ENCODE assay signal across 15 cellular contexts in genomic region chr11:133948711-133949110, GRCh38. TPM values are rescaled to one million over a fixed set of nuclear protein-coding genes. Genes with fewer than 3 reads are reported as not detected.
A peak's percentile ranks its signal among the peaks of the same experiment; 100 is the strongest.
DNase-seq lines count a peak whose midpoint lies in the region; ATAC-seq and TF ChIP-seq lines count a peak whose summit lies in the region.
"Had no signal": no experiment of that assay in that cellular context is flagged by ENCODE, and none has a peak within 500 bp of the region (broad histone marks: within the 10 kb centered on the region; RNA-seq: fewer than 3 reads in every experiment).

No MANE protein-coding gene starts in this region.

- no peaks in the 10 kb centered on the region for H3K9me3 ChIP-seq in neural cell (ENCODE audit: low read length)
- H3K9me3 ChIP-seq: vagina had no signal

- no peak overlapping the region for H3K27ac Mint-ChIP-seq in activated CD8-positive, alpha-beta memory T cell treated with anti-CD3 and anti-CD28 coated beads, Interleukin-2, amount 10 ng/mL, durations not matched to agents 7 days and 5 days
- H3K27ac Mint-ChIP-seq in activated naive CD8-positive, alpha-beta T cell treated with anti-CD3 and anti-CD28 coated beads, Interleukin-2, amount 10 ng/mL, durations not matched to agents 7 days and 5 days = peak overlapping the region; percentile 93
- H3K27ac Mint-ChIP-seq in stimulated activated memory B cell treated with anti-CD40 and anti-IgM and Interleukin-4, amounts not matched to agents 10 μg/mL and 1 μg/mL and 100 μg/mL, for 72 hours = no peak overlapping the region
- H3K27ac Mint-ChIP-seq: naive B cell had no signal

- ATAC-seq in activated CD8-positive, alpha-beta memory T cell treated with anti-CD3 and anti-CD28 coated beads, Interleukin-2, amount 10 ng/mL, durations not matched to agents 7 days and 5 days = no peak
- ATAC-seq in activated naive CD8-positive, alpha-beta T cell treated with anti-CD3 and anti-CD28 coated beads, Interleukin-2, amount 10 ng/mL, durations not matched to agents 7 days and 5 days (ENCODE audit: low read depth) = no peak
- no peak for ATAC-seq in stimulated activated memory B cell treated with anti-CD40 and anti-IgM and Interleukin-4, amounts not matched to agents 10 μg/mL and 1 μg/mL and 100 μg/mL, for 72 hours
- ATAC-seq in GM21529 (IDR thresholded peaks at IDR 0.05; ENCODE audit: unreplicated experiment) = no peak
- ATAC-seq: left lobe of liver, sciatic nerve had no signal

- peak overlapping the region; percentile 92 for H3K9ac ChIP-seq in neural cell (ENCODE audit: low read length)

- no peaks in the 10 kb centered on the region for H4K20me1 ChIP-seq in neural cell (ENCODE audit: insufficient read depth)

- peak overlapping the region; percentile 59 for H3K4me3 ChIP-seq in neural cell (ENCODE audit: low read length)
- H3K4me3 ChIP-seq: vagina had no signal

- H2AFZ ChIP-seq in neural cell (ENCODE audit: low read depth, low read length) = no peak overlapping the region

- H3F3A ChIP-seq in neural cell (ENCODE audit: insufficient read depth, low read length, poor library complexity, severe bottlenecking) = peaks cover 5% of the 10 kb centered on the region

- no peak for TF ChIP-seq RAD21 in neural cell (conservative IDR thresholded peaks at IDR 0.05)

- H3K27ac ChIP-seq in neural cell (ENCODE audit: low read length) = peak overlapping the region; percentile 99
- H3K27ac ChIP-seq: epithelial cell of prostate, vagina had no signal

- H3K4me1 Mint-ChIP-seq in activated CD8-positive, alpha-beta memory T cell treated with anti-CD3 and anti-CD28 coated beads, Interleukin-2, amount 10 ng/mL, durations not matched to agents 7 days and 5 days = peaks cover 81% of the 10 kb centered on the region
- peaks cover 73% of the 10 kb centered on the region for H3K4me1 Mint-ChIP-seq in activated naive CD8-positive, alpha-beta T cell treated with anti-CD3 and anti-CD28 coated beads, Interleukin-2, amount 10 ng/mL, durations not matched to agents 7 days and 5 days
- H3K4me1 Mint-ChIP-seq in stimulated activated memory B cell treated with anti-CD40 and anti-IgM and Interleukin-4, amounts not matched to agents 10 μg/mL and 1 μg/mL and 100 μg/mL, for 72 hours = peaks cover 8% of the 10 kb centered on the region

- no peak for TF ChIP-seq EP300 in neural cell (conservative IDR thresholded peaks at IDR 0.05; ENCODE audit: poor library complexity, severe bottlenecking)

- CTCF ChIA-PET in activated CD8-positive, alpha-beta memory T cell treated with anti-CD3 and anti-CD28 coated beads, Interleukin-2, amount 10 ng/mL, durations not matched to agents 7 days and 5 days (lab: Charles Lee) = interaction anchor here (0.7 to 4.6 kb wide), 7 partner anchors 8 to 120 kb away, joined by 3 to 39 read pairs (median 6); partner anchors contain the start of genes IGSF9B and JAM3

- POLR2A ChIA-PET in activated naive CD8-positive, alpha-beta T cell treated with anti-CD3 and anti-CD28 coated beads, Interleukin-2, amount 10 ng/mL, durations not matched to agents 7 days and 5 days (lab: Charles Lee) = interaction anchor here (0.8 to 5.5 kb wide), 8 partner anchors 8 to 306 kb away, joined by 3 to 39 read pairs (median 10); partner anchors contain the start of genes IGSF9B, NCAPD3 and VPS26B

- no peak for TF ChIP-seq CTCF in neural cell (IDR thresholded peaks at IDR 0.05; ENCODE audit: poor library complexity, severe bottlenecking)

- peaks cover 6% of the 10 kb centered on the region for H3K36me3 Mint-ChIP-seq in activated CD8-positive, alpha-beta memory T cell treated with anti-CD3 and anti-CD28 coated beads, Interleukin-2, amount 10 ng/mL, durations not matched to agents 7 days and 5 days
- peaks cover 12% of the 10 kb centered on the region for H3K36me3 Mint-ChIP-seq in activated naive CD8-positive, alpha-beta T cell treated with anti-CD3 and anti-CD28 coated beads, Interleukin-2, amount 10 ng/mL, durations not matched to agents 7 days and 5 days
- H3K36me3 Mint-ChIP-seq in stimulated activated memory B cell treated with anti-CD40 and anti-IgM and Interleukin-4, amounts not matched to agents 10 μg/mL and 1 μg/mL and 100 μg/mL, for 72 hours = no peaks in the 10 kb centered on the region
- H3K36me3 Mint-ChIP-seq: naive B cell had no signal

- H3K4me2 ChIP-seq in neural cell (ENCODE audit: low read length) = peak overlapping the region; percentile 69

- no peaks in the 10 kb centered on the region for H3K9me3 Mint-ChIP-seq in activated CD8-positive, alpha-beta memory T cell treated with anti-CD3 and anti-CD28 coated beads, Interleukin-2, amount 10 ng/mL, durations not matched to agents 7 days and 5 days (ENCODE audit: low read depth)
- no peaks in the 10 kb centered on the region for H3K9me3 Mint-ChIP-seq in activated naive CD8-positive, alpha-beta T cell treated with anti-CD3 and anti-CD28 coated beads, Interleukin-2, amount 10 ng/mL, durations not matched to agents 7 days and 5 days
- no peaks in the 10 kb centered on the region for H3K9me3 Mint-ChIP-seq in stimulated activated memory B cell treated with anti-CD40 and anti-IgM and Interleukin-4, amounts not matched to agents 10 μg/mL and 1 μg/mL and 100 μg/mL, for 72 hours
- H3K9me3 Mint-ChIP-seq: central memory CD8-positive, alpha-beta T cell had no signal

- peak overlapping the region; percentile 56 for H3K4me3 Mint-ChIP-seq in activated CD8-positive, alpha-beta memory T cell treated with anti-CD3 and anti-CD28 coated beads, Interleukin-2, amount 10 ng/mL, durations not matched to agents 7 days and 5 days
- peak overlapping the region; percentile 92 for H3K4me3 Mint-ChIP-seq in activated naive CD8-positive, alpha-beta T cell treated with anti-CD3 and anti-CD28 coated beads, Interleukin-2, amount 10 ng/mL, durations not matched to agents 7 days and 5 days
- H3K4me3 Mint-ChIP-seq in stimulated activated memory B cell treated with anti-CD40 and anti-IgM and Interleukin-4, amounts not matched to agents 10 μg/mL and 1 μg/mL and 100 μg/mL, for 72 hours = no peak overlapping the region
- H3K4me3 Mint-ChIP-seq: naive B cell had no signal

- H3K27me3 ChIP-seq in neural cell (ENCODE audit: insufficient read depth, low read depth, low read length) = peaks cover 6% of the 10 kb centered on the region
- H3K27me3 ChIP-seq: vagina had no signal

- no peaks in the 10 kb centered on the region for H3K27me3 Mint-ChIP-seq in activated CD8-positive, alpha-beta memory T cell treated with anti-CD3 and anti-CD28 coated beads, Interleukin-2, amount 10 ng/mL, durations not matched to agents 7 days and 5 days
- H3K27me3 Mint-ChIP-seq in activated naive CD8-positive, alpha-beta T cell treated with anti-CD3 and anti-CD28 coated beads, Interleukin-2, amount 10 ng/mL, durations not matched to agents 7 days and 5 days = no peaks in the 10 kb centered on the region
- peaks cover 87% of the 10 kb centered on the region for H3K27me3 Mint-ChIP-seq in stimulated activated memory B cell treated with anti-CD40 and anti-IgM and Interleukin-4, amounts not matched to agents 10 μg/mL and 1 μg/mL and 100 μg/mL, for 72 hours

- H3K9me2 ChIP-seq in neural cell (ENCODE audit: insufficient read depth, low read length) = no peaks in the 10 kb centered on the region

- no peak for DNase-seq in activated CD8-positive, alpha-beta memory T cell treated with anti-CD3 and anti-CD28 coated beads, Interleukin-2, amount 10 ng/mL, durations not matched to agents 7 days and 5 days
- DNase-seq in activated CD8-positive, alpha-beta memory T cell treated with anti-CD3 and anti-CD28 coated beads, Interleukin-2, amount 50 U/mL, for 4 hours = no peak
- peak; percentile 51 for DNase-seq in NCI-H1092 (lab: John Stamatoyannopoulos, UW)
- no peak for DNase-seq in activated naive CD8-positive, alpha-beta T cell treated with anti-CD3 and anti-CD28 coated beads, Interleukin-2, amount 10 ng/mL, durations not matched to agents 7 days and 5 days
- no peak for DNase-seq in C1 segment of cervical spinal cord (lab: John Stamatoyannopoulos, UW)
- DNase-seq: naive B cell; NK-92 treated with Interleukin-12 subunit alpha and Interleukin-12 subunit beta, amount 100 ng/mL, for 24 hours had no signal

- H3K36me3 ChIP-seq in neural cell (ENCODE audit: insufficient read depth, low read length) = no peaks in the 10 kb centered on the region
- H3K36me3 ChIP-seq: vagina had no signal

- H3K79me2 ChIP-seq in neural cell (replicated peaks; ENCODE audit: insufficient read depth, low read length) = peaks cover 28% of the 10 kb centered on the region

TF ChIP-seq in neural cell, 6 proteins besides CTCF, POLR2A, EP300 and RAD21 (continues in another document):
- TF ChIP-seq EZH2 (IDR thresholded peaks at IDR 0.05; ENCODE audit: borderline replicate concordance, insufficient read depth, low read length, poor library complexity, severe bottlenecking) (no peak), REST (IDR thresholded peaks at IDR 0.05; ENCODE audit: borderline replicate concordance) (no peak), TAF1 (IDR thresholded peaks at IDR 0.05; ENCODE audit: low read depth) (peak; percentile 32), SMC3 (conservative IDR thresholded peaks at IDR 0.05; ENCODE audit: poor library complexity) (no peak)

RNA-seq across cellular contexts. Expression of gene IGSF9B, which starts 8.1 kb away (rescaled TPM):
- 10 to 100 TPM; 19.6 to 34.5 TPM for total RNA-seq in activated CD8-positive, alpha-beta memory T cell treated with anti-CD3 and anti-CD28 coated beads, Interleukin-2, amount 10 ng/mL, durations not matched to agents 7 days and 5 days
- 10 to 100 TPM; 91.8 to 99.7 TPM for total RNA-seq in activated naive CD8-positive, alpha-beta T cell treated with anti-CD3 and anti-CD28 coated beads, Interleukin-2, amount 10 ng/mL, durations not matched to agents 7 days and 5 days
- polyA plus RNA-seq in neural cell = 2.3 and 4.8 TPM in 2 replicates
- 28.5 and 37.7 TPM in 2 replicates for polyA minus RNA-seq in neural cell
